Comparison of ENCODE assay signal across 1 cellular context in the genomic region with DNA sequence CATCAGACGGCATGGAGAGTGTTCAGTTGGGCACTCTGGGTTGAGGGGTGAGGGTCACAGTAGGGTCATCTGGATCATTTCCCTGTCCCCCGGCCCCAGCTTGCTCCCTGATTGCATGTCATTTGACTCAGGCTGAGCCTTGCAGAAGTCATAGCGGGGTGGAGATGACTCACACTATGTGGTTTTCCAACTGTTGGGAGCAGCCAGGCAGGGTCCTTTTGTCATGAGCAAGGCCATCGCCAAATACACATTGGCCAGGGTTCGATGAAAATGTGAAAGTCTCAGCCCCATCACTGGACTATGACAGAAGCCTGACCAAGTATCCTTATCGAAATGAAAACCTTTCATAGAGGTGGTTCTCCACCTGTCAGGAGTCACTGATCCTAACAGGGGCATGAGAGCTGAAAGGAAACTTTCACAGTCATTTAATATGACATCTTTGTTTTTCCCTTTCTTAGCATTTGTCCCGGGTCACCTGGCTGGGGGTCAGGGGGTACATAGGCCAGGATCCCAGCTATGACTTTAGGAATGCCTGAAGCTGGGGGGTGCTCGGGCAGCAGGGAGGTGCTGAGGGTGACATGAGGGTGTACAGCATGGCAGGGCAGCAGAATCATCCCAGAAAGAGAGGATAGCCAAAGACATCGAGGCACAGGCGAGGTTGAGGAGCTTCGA.
TF ChIP-seq lines count a peak whose summit lies in the region.

No MANE protein-coding gene starts in this region.

TF ChIP-seq in K562, 482 proteins besides CTCF, POLR2A, EP300 and RAD21 (continued from another document and continues in another):
- TF ChIP-seq, protein P1, sequence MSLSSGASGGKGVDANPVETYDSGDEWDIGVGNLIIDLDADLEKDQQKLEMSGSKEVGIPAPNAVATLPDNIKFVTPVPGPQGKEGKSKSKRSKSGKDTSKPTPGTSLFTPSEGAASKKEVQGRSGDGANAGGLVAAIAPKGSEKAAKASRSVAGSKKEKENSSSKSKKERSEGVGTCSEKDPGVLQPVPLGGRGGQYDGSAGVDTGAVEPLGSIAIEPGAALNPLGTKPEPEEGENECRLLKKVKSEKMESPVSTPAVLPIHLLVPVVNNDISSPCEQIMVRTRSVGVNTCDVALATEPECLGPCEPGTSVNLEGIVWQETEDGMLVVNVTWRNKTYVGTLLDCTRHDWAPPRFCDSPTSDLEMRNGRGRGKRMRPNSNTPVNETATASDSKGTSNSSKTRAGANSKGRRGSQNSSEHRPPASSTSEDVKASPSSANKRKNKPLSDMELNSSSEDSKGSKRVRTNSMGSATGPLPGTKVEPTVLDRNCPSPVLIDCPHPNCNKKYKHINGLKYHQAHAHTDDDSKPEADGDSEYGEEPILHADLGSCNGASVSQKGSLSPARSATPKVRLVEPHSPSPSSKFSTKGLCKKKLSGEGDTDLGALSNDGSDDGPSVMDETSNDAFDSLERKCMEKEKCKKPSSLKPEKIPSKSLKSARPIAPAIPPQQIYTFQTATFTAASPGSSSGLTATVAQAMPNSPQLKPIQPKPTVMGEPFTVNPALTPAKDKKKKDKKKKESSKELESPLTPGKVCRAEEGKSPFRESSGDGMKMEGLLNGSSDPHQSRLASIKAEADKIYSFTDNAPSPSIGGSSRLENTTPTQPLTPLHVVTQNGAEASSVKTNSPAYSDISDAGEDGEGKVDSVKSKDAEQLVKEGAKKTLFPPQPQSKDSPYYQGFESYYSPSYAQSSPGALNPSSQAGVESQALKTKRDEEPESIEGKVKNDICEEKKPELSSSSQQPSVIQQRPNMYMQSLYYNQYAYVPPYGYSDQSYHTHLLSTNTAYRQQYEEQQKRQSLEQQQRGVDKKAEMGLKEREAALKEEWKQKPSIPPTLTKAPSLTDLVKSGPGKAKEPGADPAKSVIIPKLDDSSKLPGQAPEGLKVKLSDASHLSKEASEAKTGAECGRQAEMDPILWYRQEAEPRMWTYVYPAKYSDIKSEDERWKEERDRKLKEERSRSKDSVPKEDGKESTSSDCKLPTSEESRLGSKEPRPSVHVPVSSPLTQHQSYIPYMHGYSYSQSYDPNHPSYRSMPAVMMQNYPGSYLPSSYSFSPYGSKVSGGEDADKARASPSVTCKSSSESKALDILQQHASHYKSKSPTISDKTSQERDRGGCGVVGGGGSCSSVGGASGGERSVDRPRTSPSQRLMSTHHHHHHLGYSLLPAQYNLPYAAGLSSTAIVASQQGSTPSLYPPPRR (CRISPR knock-in tag; IDR thresholded peaks at IDR 0.05; ENCODE audit: borderline replicate concordance) = no peak
- TF ChIP-seq ZNF766 (CRISPR knock-in tag; conservative IDR thresholded peaks at IDR 0.05) (peak; percentile 92), POLR2G (IDR thresholded peaks at IDR 0.05; ENCODE audit: low read depth, low read length) (no peak), RBFOX2 (IDR thresholded peaks at IDR 0.05; ENCODE audit: low read depth, low read length) (peak; percentile 61), GATA2 (CRISPR knock-in tag; IDR thresholded peaks at IDR 0.05) (no peak), HDAC2 (IDR thresholded peaks at IDR 0.05) (no peak), NBN (IDR thresholded peaks at IDR 0.05; ENCODE audit: low read depth) (no peak), SAFB (IDR thresholded peaks at IDR 0.05; ENCODE audit: borderline replicate concordance, low read depth, low read length) (no peak), ZNF146 (CRISPR knock-in tag; IDR thresholded peaks at IDR 0.05; ENCODE audit: unreplicated experiment) (no peak), ZSCAN32 (CRISPR knock-in tag; IDR thresholded peaks at IDR 0.05) (no peak), CXXC5 (CRISPR knock-in tag; IDR thresholded peaks at IDR 0.05) (peak; percentile 93), PRMT5 (CRISPR knock-in tag; IDR thresholded peaks at IDR 0.05) (no peak), TCF7 (IDR thresholded peaks at IDR 0.05; ENCODE audit: borderline replicate concordance) (no peak), EGR1 (conservative IDR thresholded peaks at IDR 0.05) (no peak), ARHGAP35 (IDR thresholded peaks at IDR 0.05; ENCODE audit: partially characterized antibody) (no peak), PYGO2 (tag; IDR thresholded peaks at IDR 0.05) (peak; percentile 78; the same call in 1 of the 2 replicates), ZFPM2 (CRISPR knock-in tag; IDR thresholded peaks at IDR 0.05) (no peak), CSDE1 (IDR thresholded peaks at IDR 0.05) (no peak), ETV6 (IDR thresholded peaks at IDR 0.05; ENCODE audit: borderline replicate concordance in 1 of 2, low read depth in 2 of 2, low read length in 1 of 2) (0 out of 4 replicates have a peak, but pooled peaks of 1 of the 2 experiments have one; percentile 12), ETV6 (CRISPR knock-in tag; IDR thresholded peaks at IDR 0.05; ENCODE audit: borderline replicate concordance) (no peak), RBM39 (optimal IDR thresholded peaks at IDR 0.05; ENCODE audit: low read depth, low read length) (no peak), CREM (IDR thresholded peaks at IDR 0.05; ENCODE audit: low read depth) (peak; percentile 51; the same call in 1 of the 2 replicates), HDAC3 (IDR thresholded peaks at IDR 0.05; ENCODE audit: borderline replicate concordance, partially characterized antibody) (no peak), CHD2 (IDR thresholded peaks at IDR 0.05; ENCODE audit: low read depth, low read length) (no peak), MEF2A (IDR thresholded peaks at IDR 0.05; ENCODE audit: control insufficient read depth, low read depth, low read length) (no peak), IFI16 (CRISPR knock-in tag; IDR thresholded peaks at IDR 0.05) (peak; percentile 70; the same call in 1 of the 2 replicates), SMAD3 (CRISPR knock-in tag; conservative IDR thresholded peaks at IDR 0.05) (peak; percentile 93), ZC3H4 (CRISPR knock-in tag; IDR thresholded peaks at IDR 0.05; ENCODE audit: borderline replicate concordance) (no peak), ZKSCAN8 (CRISPR knock-in tag; IDR thresholded peaks at IDR 0.05) (peak; percentile 80), ZNF263 (CRISPR knock-in tag; IDR thresholded peaks at IDR 0.05; ENCODE audit: borderline replicate concordance) (no peak), RFX5 (IDR thresholded peaks at IDR 0.05; ENCODE audit: low read depth, low read length) (no peak)
- TF ChIP-seq, protein P2, sequence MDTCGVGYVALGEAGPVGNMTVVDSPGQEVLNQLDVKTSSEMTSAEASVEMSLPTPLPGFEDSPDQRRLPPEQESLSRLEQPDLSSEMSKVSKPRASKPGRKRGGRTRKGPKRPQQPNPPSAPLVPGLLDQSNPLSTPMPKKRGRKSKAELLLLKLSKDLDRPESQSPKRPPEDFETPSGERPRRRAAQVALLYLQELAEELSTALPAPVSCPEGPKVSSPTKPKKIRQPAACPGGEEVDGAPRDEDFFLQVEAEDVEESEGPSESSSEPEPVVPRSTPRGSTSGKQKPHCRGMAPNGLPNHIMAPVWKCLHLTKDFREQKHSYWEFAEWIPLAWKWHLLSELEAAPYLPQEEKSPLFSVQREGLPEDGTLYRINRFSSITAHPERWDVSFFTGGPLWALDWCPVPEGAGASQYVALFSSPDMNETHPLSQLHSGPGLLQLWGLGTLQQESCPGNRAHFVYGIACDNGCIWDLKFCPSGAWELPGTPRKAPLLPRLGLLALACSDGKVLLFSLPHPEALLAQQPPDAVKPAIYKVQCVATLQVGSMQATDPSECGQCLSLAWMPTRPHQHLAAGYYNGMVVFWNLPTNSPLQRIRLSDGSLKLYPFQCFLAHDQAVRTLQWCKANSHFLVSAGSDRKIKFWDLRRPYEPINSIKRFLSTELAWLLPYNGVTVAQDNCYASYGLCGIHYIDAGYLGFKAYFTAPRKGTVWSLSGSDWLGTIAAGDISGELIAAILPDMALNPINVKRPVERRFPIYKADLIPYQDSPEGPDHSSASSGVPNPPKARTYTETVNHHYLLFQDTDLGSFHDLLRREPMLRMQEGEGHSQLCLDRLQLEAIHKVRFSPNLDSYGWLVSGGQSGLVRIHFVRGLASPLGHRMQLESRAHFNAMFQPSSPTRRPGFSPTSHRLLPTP (IDR thresholded peaks at IDR 0.05; ENCODE audit: borderline replicate concordance, extremely low read depth, insufficient read length) = no peak
- TF ChIP-seq, protein P3, sequence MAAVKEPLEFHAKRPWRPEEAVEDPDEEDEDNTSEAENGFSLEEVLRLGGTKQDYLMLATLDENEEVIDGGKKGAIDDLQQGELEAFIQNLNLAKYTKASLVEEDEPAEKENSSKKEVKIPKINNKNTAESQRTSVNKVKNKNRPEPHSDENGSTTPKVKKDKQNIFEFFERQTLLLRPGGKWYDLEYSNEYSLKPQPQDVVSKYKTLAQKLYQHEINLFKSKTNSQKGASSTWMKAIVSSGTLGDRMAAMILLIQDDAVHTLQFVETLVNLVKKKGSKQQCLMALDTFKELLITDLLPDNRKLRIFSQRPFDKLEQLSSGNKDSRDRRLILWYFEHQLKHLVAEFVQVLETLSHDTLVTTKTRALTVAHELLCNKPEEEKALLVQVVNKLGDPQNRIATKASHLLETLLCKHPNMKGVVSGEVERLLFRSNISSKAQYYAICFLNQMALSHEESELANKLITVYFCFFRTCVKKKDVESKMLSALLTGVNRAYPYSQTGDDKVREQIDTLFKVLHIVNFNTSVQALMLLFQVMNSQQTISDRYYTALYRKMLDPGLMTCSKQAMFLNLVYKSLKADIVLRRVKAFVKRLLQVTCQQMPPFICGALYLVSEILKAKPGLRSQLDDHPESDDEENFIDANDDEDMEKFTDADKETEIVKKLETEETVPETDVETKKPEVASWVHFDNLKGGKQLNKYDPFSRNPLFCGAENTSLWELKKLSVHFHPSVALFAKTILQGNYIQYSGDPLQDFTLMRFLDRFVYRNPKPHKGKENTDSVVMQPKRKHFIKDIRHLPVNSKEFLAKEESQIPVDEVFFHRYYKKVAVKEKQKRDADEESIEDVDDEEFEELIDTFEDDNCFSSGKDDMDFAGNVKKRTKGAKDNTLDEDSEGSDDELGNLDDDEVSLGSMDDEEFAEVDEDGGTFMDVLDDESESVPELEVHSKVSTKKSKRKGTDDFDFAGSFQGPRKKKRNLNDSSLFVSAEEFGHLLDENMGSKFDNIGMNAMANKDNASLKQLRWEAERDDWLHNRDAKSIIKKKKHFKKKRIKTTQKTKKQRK (IDR thresholded peaks at IDR 0.05; ENCODE audit: borderline replicate concordance, low read depth, low read length) = no peak
- TF ChIP-seq, protein P4, sequence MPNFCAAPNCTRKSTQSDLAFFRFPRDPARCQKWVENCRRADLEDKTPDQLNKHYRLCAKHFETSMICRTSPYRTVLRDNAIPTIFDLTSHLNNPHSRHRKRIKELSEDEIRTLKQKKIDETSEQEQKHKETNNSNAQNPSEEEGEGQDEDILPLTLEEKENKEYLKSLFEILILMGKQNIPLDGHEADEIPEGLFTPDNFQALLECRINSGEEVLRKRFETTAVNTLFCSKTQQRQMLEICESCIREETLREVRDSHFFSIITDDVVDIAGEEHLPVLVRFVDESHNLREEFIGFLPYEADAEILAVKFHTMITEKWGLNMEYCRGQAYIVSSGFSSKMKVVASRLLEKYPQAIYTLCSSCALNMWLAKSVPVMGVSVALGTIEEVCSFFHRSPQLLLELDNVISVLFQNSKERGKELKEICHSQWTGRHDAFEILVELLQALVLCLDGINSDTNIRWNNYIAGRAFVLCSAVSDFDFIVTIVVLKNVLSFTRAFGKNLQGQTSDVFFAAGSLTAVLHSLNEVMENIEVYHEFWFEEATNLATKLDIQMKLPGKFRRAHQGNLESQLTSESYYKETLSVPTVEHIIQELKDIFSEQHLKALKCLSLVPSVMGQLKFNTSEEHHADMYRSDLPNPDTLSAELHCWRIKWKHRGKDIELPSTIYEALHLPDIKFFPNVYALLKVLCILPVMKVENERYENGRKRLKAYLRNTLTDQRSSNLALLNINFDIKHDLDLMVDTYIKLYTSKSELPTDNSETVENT (CRISPR knock-in tag; IDR thresholded peaks at IDR 0.05) = no peak
- TF ChIP-seq, protein P5, sequence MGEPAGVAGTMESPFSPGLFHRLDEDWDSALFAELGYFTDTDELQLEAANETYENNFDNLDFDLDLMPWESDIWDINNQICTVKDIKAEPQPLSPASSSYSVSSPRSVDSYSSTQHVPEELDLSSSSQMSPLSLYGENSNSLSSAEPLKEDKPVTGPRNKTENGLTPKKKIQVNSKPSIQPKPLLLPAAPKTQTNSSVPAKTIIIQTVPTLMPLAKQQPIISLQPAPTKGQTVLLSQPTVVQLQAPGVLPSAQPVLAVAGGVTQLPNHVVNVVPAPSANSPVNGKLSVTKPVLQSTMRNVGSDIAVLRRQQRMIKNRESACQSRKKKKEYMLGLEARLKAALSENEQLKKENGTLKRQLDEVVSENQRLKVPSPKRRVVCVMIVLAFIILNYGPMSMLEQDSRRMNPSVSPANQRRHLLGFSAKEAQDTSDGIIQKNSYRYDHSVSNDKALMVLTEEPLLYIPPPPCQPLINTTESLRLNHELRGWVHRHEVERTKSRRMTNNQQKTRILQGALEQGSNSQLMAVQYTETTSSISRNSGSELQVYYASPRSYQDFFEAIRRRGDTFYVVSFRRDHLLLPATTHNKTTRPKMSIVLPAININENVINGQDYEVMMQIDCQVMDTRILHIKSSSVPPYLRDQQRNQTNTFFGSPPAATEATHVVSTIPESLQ (CRISPR knock-in tag; IDR thresholded peaks at IDR 0.05) = no peak
- TF ChIP-seq, protein P6, sequence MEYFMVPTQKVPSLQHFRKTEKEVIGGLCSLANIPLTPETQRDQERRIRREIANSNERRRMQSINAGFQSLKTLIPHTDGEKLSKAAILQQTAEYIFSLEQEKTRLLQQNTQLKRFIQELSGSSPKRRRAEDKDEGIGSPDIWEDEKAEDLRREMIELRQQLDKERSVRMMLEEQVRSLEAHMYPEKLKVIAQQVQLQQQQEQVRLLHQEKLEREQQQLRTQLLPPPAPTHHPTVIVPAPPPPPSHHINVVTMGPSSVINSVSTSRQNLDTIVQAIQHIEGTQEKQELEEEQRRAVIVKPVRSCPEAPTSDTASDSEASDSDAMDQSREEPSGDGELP (CRISPR knock-in tag; IDR thresholded peaks at IDR 0.05; ENCODE audit: borderline replicate concordance) = peak; percentile 46; the same call in 1 of the 2 replicates
- TF ChIP-seq, protein P7, sequence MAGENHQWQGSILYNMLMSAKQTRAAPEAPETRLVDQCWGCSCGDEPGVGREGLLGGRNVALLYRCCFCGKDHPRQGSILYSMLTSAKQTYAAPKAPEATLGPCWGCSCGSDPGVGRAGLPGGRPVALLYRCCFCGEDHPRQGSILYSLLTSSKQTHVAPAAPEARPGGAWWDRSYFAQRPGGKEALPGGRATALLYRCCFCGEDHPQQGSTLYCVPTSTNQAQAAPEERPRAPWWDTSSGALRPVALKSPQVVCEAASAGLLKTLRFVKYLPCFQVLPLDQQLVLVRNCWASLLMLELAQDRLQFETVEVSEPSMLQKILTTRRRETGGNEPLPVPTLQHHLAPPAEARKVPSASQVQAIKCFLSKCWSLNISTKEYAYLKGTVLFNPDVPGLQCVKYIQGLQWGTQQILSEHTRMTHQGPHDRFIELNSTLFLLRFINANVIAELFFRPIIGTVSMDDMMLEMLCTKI (IDR thresholded peaks at IDR 0.05; ENCODE audit: partially characterized antibody) = no peak
- TF ChIP-seq, protein P8, sequence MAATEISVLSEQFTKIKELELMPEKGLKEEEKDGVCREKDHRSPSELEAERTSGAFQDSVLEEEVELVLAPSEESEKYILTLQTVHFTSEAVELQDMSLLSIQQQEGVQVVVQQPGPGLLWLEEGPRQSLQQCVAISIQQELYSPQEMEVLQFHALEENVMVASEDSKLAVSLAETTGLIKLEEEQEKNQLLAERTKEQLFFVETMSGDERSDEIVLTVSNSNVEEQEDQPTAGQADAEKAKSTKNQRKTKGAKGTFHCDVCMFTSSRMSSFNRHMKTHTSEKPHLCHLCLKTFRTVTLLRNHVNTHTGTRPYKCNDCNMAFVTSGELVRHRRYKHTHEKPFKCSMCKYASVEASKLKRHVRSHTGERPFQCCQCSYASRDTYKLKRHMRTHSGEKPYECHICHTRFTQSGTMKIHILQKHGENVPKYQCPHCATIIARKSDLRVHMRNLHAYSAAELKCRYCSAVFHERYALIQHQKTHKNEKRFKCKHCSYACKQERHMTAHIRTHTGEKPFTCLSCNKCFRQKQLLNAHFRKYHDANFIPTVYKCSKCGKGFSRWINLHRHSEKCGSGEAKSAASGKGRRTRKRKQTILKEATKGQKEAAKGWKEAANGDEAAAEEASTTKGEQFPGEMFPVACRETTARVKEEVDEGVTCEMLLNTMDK (IDR thresholded peaks at IDR 0.05; ENCODE audit: borderline replicate concordance, insufficient read depth, low read depth, low read length, poor library complexity, severe bottlenecking) = no peak
